ENCODE assay signal across 20 cellular contexts in genomic region chr12:122659579-122659978, GRCh38. TPM values are rescaled to one million over a fixed set of nuclear protein-coding genes. Genes with fewer than 3 reads are reported as not detected.
A peak's percentile ranks its signal among the peaks of the same experiment; 100 is the strongest.
DNase-seq lines count a peak whose midpoint lies in the region; ATAC-seq and TF ChIP-seq lines count a peak whose summit lies in the region.
"Had no signal": no experiment of that assay in that cellular context is flagged by ENCODE, and none has a peak within 500 bp of the region (broad histone marks: within the 10 kb centered on the region; RNA-seq: fewer than 3 reads in every experiment).

No MANE protein-coding gene starts in this region.

- H3K27ac ChIP-seq in body of pancreas (no peak overlapping the region), neutrophil (peak overlapping the region; percentile 21)

- H3K4me1 Mint-ChIP-seq in CD14-positive monocyte, result peaks cover 19% of the 10 kb centered on the region
- H3K4me1 Mint-ChIP-seq: activated CD4-positive, alpha-beta T cell treated with anti-CD3 and anti-CD28 coated beads for 36 hours had no signal

- ATAC-seq in body of pancreas (no peak), HG02642 (IDR thresholded peaks at IDR 0.05; ENCODE audit: poor library complexity, unreplicated experiment) (no peak)
- ATAC-seq: activated CD4-positive, alpha-beta T cell treated with anti-CD3 and anti-CD28 coated beads for 36 hours; effector memory CD8-positive, alpha-beta T cell; sciatic nerve; stimulated activated naive CD8-positive, alpha-beta T cell treated with anti-CD3 and anti-CD28 coated beads, Interleukin-15, Interleukin-2, amounts not matched to agents 100 U/mL and 50 U/mL, for 24 hours had no signal

- intact Hi-C loops in CD14-positive monocyte (cut with micrococcal nuclease), result no loop called here
- intact Hi-C loops in body of pancreas (cut with DNase I), result no loop called here

- H3K9me3 ChIP-seq in body of pancreas (no peaks in the 10 kb centered on the region), neutrophil (no peaks in the 10 kb centered on the region)
- H3K9me3 ChIP-seq: HAP-1 had no signal

- H3K9me3 Mint-ChIP-seq in CD14-positive monocyte, result peaks cover 0 to 3% (median 0%) of the 10 kb centered on the region in 7 donors
- H3K9me3 Mint-ChIP-seq: effector memory CD8-positive, alpha-beta T cell; T-helper 2 cell treated with Interferon-gamma antibody and Interleukin-4, amounts not matched to agents 5 μg/mL and 100 μg/mL, for 36 hours had no signal

- H3K27me3 ChIP-seq in body of pancreas (no peaks in the 10 kb centered on the region), neutrophil (no peaks in the 10 kb centered on the region)

- peaks cover 2 to 5% (median 4%) of the 10 kb centered on the region in 3 donors for H3K27me3 Mint-ChIP-seq in CD14-positive monocyte (ENCODE audit: low read depth in 3 of 3)
- H3K27me3 Mint-ChIP-seq: activated CD4-positive, alpha-beta T cell treated with anti-CD3 and anti-CD28 coated beads for 36 hours; effector memory CD8-positive, alpha-beta T cell had no signal

- H3K4me3 ChIP-seq in body of pancreas (no peak overlapping the region), neutrophil (ENCODE audit: low read depth in 1 of 2, low read length in 1 of 2) (no peak overlapping the region)
- H3K4me3 ChIP-seq: HAP-1 had no signal

- H3K36me3 Mint-ChIP-seq in CD14-positive monocyte, result no peaks in the 10 kb centered on the region

- H3K36me3 ChIP-seq in body of pancreas (replicated peaks in 1 of 2; ENCODE audit: insufficient read depth in 1 of 2, low read depth in 2 of 2), result no peaks in the 10 kb centered on the region
- H3K36me3 ChIP-seq in neutrophil, result no peaks in the 10 kb centered on the region
- H3K36me3 ChIP-seq: HAP-1 had no signal

- H3K27ac Mint-ChIP-seq in CD14-positive monocyte, result peak overlapping the region in 6 of 7 donors; percentile 46 to 82 (median 79)
- H3K27ac Mint-ChIP-seq: activated CD4-positive, alpha-beta T cell treated with anti-CD3 and anti-CD28 coated beads for 36 hours; effector memory CD8-positive, alpha-beta T cell; T-helper 2 cell treated with Interferon-gamma antibody and Interleukin-4, amounts not matched to agents 5 μg/mL and 100 μg/mL, for 36 hours had no signal

- H3K4me1 ChIP-seq in body of pancreas (no peaks in the 10 kb centered on the region), neutrophil (ENCODE audit: control insufficient read depth in 1 of 2, insufficient read depth in 1 of 2, low read depth in 1 of 2, low read length in 1 of 2) (peaks cover 7 to 9% of the 10 kb centered on the region in 2 experiments)
- H3K4me1 ChIP-seq: HAP-1 had no signal

- TF ChIP-seq CTCF in CD14-positive monocyte (IDR thresholded peaks at IDR 0.05), result no peak
- TF ChIP-seq CTCF in body of pancreas (IDR thresholded peaks at IDR 0.05), result no peak
- no peak for TF ChIP-seq CTCF in neutrophil (IDR thresholded peaks at IDR 0.05)

- TF ChIP-seq POLR2A in body of pancreas (IDR thresholded peaks at IDR 0.05), result no peak

- CTCF ChIA-PET in HEK293T (lab: Yijun Ruan, JAX), result interaction anchor here (0.8 kb wide), 1 partner anchor 133 kb away, joined by 3 read pairs; no protein-coding TSS in a partner anchor

- peak overlapping the region in 1 of 2 donors; percentile 46 for H3K4me3 Mint-ChIP-seq in CD14-positive monocyte
- H3K4me3 Mint-ChIP-seq: activated CD4-positive, alpha-beta T cell treated with anti-CD3 and anti-CD28 coated beads for 36 hours; effector memory CD8-positive, alpha-beta T cell; T-helper 2 cell treated with Interferon-gamma antibody and Interleukin-4, amounts not matched to agents 5 μg/mL and 100 μg/mL, for 36 hours had no signal

- POLR2A ChIA-PET in HEK293T (lab: Yijun Ruan, JAX), result no interaction called here

- WGBS in body of pancreas, 2 donors, result 68 to 71% methylated on average over 6 of the region's 6 CpGs

- DNase-seq in CD14-positive monocyte (ENCODE audit: low spot score) (peak; percentile 76), M059J (ENCODE audit: low read depth) (peak; percentile 38), body of pancreas (peak; percentile 17 to 47 (median 35)), HEK293T (ENCODE audit: extremely low spot score) (no peak)
- DNase-seq in activated T-cell treated with anti-CD3 and anti-CD28 coated beads, Interleukin-2, amount 50 U/mL, for 1 hour, result no peak
- DNase-seq in activated CD8-positive, alpha-beta memory T cell treated with anti-CD3 and anti-CD28 coated beads, Interleukin-2, amount 50 U/mL, for 4 hours, result no peak
- DNase-seq: activated CD4-positive, alpha-beta T cell treated with anti-CD3 and anti-CD28 coated beads for 36 hours; activated gamma-delta T cell; amygdala; Calu3; effector memory CD8-positive, alpha-beta T cell; IMR-90; NCI-H1092; NCI-H2081 treated with DMSO at 0.1 percent for 48 hours; stimulated activated naive CD8-positive, alpha-beta T cell treated with anti-CD3 and anti-CD28 coated beads, Interleukin-15, Interleukin-2, amounts not matched to agents 100 U/mL and 50 U/mL, for 24 hours had no signal

TF ChIP-seq in HEK293T, 16 proteins besides CTCF, POLR2A, EP300 and RAD21:
- TF ChIP-seq CTBP1 (IDR thresholded peaks at IDR 0.05; ENCODE audit: borderline replicate concordance), result no peak
- no peak for TF ChIP-seq PKNOX1 (IDR thresholded peaks at IDR 0.05)
- no peak for TF ChIP-seq ARNT (IDR thresholded peaks at IDR 0.05)
- no peak for TF ChIP-seq SUZ12 (IDR thresholded peaks at IDR 0.05)
- TF ChIP-seq NFRKB (IDR thresholded peaks at IDR 0.05), result no peak
- no peak for TF ChIP-seq FOXM1 (IDR thresholded peaks at IDR 0.05; ENCODE audit: borderline replicate concordance)
- TF ChIP-seq ZNF384 (IDR thresholded peaks at IDR 0.05), result no peak
- TF ChIP-seq SP1 (IDR thresholded peaks at IDR 0.05), result no peak
- TF ChIP-seq TARDBP (IDR thresholded peaks at IDR 0.05), result no peak
- TF ChIP-seq FOXA1 (IDR thresholded peaks at IDR 0.05), result no peak
- TF ChIP-seq L3MBTL2 (conservative IDR thresholded peaks at IDR 0.05), result no peak
- TF ChIP-seq LEF1 (IDR thresholded peaks at IDR 0.05; ENCODE audit: borderline replicate concordance), result no peak
- no peak for TF ChIP-seq BHLHE40 (IDR thresholded peaks at IDR 0.05; ENCODE audit: borderline replicate concordance)

RNA-seq across cellular contexts. Expression of gene HCAR2, which starts 43.6 kb away (rescaled TPM):
- 10 to 100 TPM in 1 of 2 donors, 1 to 10 TPM in 1; 8.1 to 13.0 TPM for polyA plus RNA-seq in CD14-positive monocyte
- not detected in 2 replicates for total RNA-seq in M059J (2014; rRNA removed; shearing (Covaris generic))
- total RNA-seq in body of pancreas, result not detected
- total RNA-seq: activated CD4-positive, alpha-beta T cell treated with anti-CD3 and anti-CD28 coated beads for 36 hours; Calu3; IMR-90 had no signal
- polyA plus RNA-seq: IMR-90 had no signal

RNA-seq across cellular contexts. Expression of gene HCAR3, which starts 57.0 kb away (rescaled TPM):
- polyA plus RNA-seq in CD14-positive monocyte, result 10 to 100 TPM; 14.4 to 23.7 TPM
- not detected in 2 replicates for total RNA-seq in M059J (2014; rRNA removed; shearing (Covaris generic))
- total RNA-seq in body of pancreas, result under 1 TPM in 1 of 2 donors, not detected in 1; 0.33 TPM
- total RNA-seq: IMR-90 had no signal
- polyA plus RNA-seq: IMR-90 had no signal

Comparison
In these comparisons a context has a peak if more than half of its experiments do, and no peak if none do; other contexts are left out.
1. DNase-seq: peak in CD14-positive monocyte (single experiment), M059J (single experiment) and body of pancreas (4 of 4); none in activated T-cell treated with anti-CD3 and anti-CD28 coated beads, Interleukin-2, amount 50 U/mL, for 1 hour (single experiment), activated CD8-positive, alpha-beta memory T cell treated with anti-CD3 and anti-CD28 coated beads, Interleukin-2, amount 50 U/mL, for 4 hours (single experiment) and HEK293T (single experiment).